Comparison of ENCODE assay signal across 1 cellular context in the genomic region with DNA sequence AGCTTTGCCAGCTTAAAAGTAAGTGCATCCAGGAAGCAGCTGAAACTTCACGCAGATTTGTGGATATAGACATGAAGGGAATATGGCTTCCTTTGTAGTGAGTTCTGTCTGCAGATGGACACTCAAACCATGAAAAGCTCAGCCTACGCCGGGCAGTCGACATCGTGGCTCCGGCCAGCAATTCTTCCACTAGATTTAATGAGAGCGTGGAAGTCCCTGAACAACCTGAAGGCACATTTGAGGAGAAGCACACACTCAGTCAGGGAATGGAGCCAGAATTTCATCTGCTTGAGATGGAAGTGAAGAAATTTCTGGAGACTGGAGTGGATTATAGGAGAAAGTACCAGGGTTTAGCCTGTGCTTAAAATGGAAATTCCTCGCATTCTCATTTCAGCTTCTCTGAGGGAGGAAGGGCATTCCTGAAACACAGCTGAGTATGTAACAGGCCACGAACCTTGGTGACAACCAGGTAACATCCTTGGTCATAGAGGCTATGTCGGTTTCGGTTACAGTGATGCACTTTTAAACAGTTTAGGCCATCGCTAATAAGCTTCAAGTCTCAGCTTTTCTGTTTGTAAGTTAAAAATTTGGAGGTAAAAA.
TF ChIP-seq lines count a peak whose summit lies in the region.

No MANE protein-coding gene starts in this region.

TF ChIP-seq in GM23338, 12 proteins besides CTCF, POLR2A, EP300 and RAD21 (continued from another document):
- TF ChIP-seq, protein P1, sequence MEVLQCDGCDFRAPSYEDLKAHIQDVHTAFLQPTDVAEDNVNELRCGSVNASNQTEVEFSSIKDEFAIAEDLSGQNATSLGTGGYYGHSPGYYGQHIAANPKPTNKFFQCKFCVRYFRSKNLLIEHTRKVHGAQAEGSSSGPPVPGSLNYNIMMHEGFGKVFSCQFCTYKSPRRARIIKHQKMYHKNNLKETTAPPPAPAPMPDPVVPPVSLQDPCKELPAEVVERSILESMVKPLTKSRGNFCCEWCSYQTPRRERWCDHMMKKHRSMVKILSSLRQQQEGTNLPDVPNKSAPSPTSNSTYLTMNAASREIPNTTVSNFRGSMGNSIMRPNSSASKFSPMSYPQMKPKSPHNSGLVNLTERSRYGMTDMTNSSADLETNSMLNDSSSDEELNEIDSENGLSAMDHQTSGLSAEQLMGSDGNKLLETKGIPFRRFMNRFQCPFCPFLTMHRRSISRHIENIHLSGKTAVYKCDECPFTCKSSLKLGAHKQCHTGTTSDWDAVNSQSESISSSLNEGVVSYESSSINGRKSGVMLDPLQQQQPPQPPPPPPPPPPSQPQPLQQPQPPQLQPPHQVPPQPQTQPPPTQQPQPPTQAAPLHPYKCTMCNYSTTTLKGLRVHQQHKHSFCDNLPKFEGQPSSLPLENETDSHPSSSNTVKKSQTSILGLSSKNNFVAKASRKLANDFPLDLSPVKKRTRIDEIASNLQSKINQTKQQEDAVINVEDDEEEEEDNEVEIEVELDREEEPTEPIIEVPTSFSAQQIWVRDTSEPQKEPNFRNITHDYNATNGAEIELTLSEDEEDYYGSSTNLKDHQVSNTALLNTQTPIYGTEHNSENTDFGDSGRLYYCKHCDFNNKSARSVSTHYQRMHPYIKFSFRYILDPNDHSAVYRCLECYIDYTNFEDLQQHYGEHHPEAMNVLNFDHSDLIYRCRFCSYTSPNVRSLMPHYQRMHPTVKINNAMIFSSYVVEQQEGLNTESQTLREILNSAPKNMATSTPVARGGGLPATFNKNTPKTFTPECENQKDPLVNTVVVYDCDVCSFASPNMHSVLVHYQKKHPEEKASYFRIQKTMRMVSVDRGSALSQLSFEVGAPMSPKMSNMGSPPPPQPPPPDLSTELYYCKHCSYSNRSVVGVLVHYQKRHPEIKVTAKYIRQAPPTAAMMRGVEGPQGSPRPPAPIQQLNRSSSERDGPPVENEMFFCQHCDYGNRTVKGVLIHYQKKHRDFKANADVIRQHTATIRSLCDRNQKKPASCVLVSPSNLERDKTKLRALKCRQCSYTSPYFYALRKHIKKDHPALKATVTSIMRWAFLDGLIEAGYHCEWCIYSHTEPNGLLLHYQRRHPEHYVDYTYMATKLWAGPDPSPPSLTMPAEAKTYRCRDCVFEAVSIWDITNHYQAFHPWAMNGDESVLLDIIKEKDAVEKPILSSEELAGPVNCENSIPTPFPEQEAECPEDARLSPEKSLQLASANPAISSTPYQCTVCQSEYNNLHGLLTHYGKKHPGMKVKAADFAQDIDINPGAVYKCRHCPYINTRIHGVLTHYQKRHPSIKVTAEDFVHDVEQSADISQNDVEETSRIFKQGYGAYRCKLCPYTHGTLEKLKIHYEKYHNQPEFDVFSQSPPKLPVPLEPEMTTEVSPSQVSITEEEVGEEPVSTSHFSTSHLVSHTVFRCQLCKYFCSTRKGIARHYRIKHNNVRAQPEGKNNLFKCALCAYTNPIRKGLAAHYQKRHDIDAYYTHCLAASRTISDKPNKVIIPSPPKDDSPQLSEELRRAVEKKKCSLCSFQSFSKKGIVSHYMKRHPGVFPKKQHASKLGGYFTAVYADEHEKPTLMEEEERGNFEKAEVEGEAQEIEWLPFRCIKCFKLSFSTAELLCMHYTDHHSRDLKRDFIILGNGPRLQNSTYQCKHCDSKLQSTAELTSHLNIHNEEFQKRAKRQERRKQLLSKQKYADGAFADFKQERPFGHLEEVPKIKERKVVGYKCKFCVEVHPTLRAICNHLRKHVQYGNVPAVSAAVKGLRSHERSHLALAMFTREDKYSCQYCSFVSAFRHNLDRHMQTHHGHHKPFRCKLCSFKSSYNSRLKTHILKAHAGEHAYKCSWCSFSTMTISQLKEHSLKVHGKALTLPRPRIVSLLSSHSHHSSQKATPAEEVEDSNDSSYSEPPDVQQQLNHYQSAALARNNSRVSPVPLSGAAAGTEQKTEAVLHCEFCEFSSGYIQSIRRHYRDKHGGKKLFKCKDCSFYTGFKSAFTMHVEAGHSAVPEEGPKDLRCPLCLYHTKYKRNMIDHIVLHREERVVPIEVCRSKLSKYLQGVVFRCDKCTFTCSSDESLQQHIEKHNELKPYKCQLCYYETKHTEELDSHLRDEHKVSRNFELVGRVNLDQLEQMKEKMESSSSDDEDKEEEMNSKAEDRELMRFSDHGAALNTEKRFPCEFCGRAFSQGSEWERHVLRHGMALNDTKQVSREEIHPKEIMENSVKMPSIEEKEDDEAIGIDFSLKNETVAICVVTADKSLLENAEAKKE (CRISPR knock-in tag; IDR thresholded peaks at IDR 0.05): no peak
- TF ChIP-seq EZH2 (IDR thresholded peaks at IDR 0.05; ENCODE audit: low read depth, unreplicated experiment) (no peak), CREB1 (CRISPR knock-in tag; IDR thresholded peaks at IDR 0.05; ENCODE audit: low read depth) (no peak), STAT1 (IDR thresholded peaks at IDR 0.05; ENCODE audit: unreplicated experiment) (no peak)
TF ChIP-seq in GM23338: peak in this region for 0.
